In the genomic region with DNA sequence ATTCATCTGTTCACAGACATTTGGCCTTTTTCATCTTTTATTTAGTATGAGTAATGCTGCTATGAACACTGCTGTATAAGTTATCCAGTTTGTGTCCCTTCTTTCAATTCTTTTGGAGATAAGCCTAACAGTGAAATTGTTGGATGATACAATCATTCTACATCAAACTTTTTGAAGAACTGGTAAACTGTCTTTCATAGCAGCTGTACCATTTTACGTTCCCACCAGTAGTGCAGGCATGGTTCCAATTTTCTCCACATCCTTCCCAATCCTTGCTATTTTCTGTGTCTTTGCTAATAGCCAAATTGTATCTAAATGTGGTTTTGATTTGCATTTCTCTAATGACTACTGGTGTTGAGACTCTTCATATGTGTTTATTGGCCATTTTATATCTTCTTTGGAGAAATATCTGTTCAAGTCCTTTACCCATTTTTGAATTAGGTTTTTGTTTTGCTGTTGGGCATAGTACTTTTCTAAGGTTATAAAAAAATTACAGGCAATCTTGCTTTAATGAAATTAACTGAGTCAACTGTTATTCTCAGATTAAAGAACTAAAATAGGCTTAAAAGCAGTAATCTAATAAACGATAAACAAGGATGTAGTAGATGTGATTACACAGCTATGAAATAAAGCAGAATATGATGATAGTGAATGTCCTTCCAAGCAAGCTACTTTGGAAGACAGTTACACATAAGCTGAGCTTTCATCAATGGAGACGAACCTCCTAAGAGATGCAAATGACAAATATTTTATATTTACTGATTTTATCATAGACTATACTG, we compare ENCODE assay signal across 20 cellular contexts.
"Had no signal": no experiment of that assay in that cellular context is flagged by ENCODE, and none has a peak within 500 bp of the region (broad histone marks: within the 10 kb centered on the region; RNA-seq: fewer than 3 reads in every experiment).

No MANE protein-coding gene starts in this region.

- H3K4me3 ChIP-seq: stomach, thoracic aorta, upper lobe of right lung had no signal

- H3K4me3 Mint-ChIP-seq: activated B cell treated with CpG ODN at 0.5 μM for 24 hours; activated CD8-positive, alpha-beta T cell treated with anti-CD3 and anti-CD28 coated beads for 36 hours; activated naive CD8-positive, alpha-beta T cell; brain; endodermal cell; immature natural killer cell had no signal

- H3K27ac Mint-ChIP-seq: activated B cell treated with CpG ODN at 0.5 μM for 24 hours; activated CD8-positive, alpha-beta T cell treated with anti-CD3 and anti-CD28 coated beads for 36 hours; activated naive CD8-positive, alpha-beta T cell; endodermal cell had no signal

- H3K4me1 Mint-ChIP-seq: brain had no signal

- H3K4me1 ChIP-seq: foreskin keratinocyte had no signal

- H3K9me3 ChIP-seq: stomach, thoracic aorta, upper lobe of right lung had no signal

- DNase-seq: activated B cell treated with CpG ODN at 0.5 μM for 24 hours; activated CD4-positive, alpha-beta T cell treated with anti-CD3 and anti-CD28 coated beads for 48 hours; activated CD8-positive, alpha-beta memory T cell treated with anti-CD3 and anti-CD28 coated beads, Interleukin-2, amount 50 U/mL, for 4 hours; activated CD8-positive, alpha-beta T cell treated with anti-CD3 and anti-CD28 coated beads for 36 hours; activated gamma-delta T cell treated with Interleukin-2 at 50 U/mL for 16 hours; activated T-cell treated with anti-CD3 and anti-CD28 coated beads, Interleukin-2, amount 50 U/mL, for 48 hours; amygdala; endodermal cell; foreskin keratinocyte; head of caudate nucleus; immature natural killer cell; left colon; midbrain; stimulated activated CD4-positive, alpha-beta T cell treated with anti-CD3 and anti-CD28 coated beads, Interleukin-12 subunit alpha, Interleukin-12 subunit beta, amount 100 ng/mL, for 4 hours; stimulated activated CD4-positive, alpha-beta T cell treated with anti-CD3 and anti-CD28 coated beads, Interleukin-2, amount 100 ng/mL, for 24 hours; stomach; upper lobe of right lung had no signal

- H3K27me3 ChIP-seq: foreskin keratinocyte, stomach, upper lobe of right lung had no signal

- H3K9me3 Mint-ChIP-seq: endodermal cell, immature natural killer cell had no signal

- H3K27ac ChIP-seq: foreskin keratinocyte, stomach, thoracic aorta, upper lobe of right lung had no signal

- H3K27me3 Mint-ChIP-seq: activated B cell treated with CpG ODN at 0.5 μM for 24 hours; activated CD8-positive, alpha-beta T cell treated with anti-CD3 and anti-CD28 coated beads for 36 hours; activated naive CD8-positive, alpha-beta T cell; brain had no signal

- H3K36me3 ChIP-seq: stomach, thoracic aorta, upper lobe of right lung had no signal

- ATAC-seq: activated CD8-positive, alpha-beta T cell treated with anti-CD3 and anti-CD28 coated beads for 36 hours; foreskin keratinocyte; left colon had no signal
